Comparison of ENCODE assay signal across 8 cellular contexts in the genomic region with DNA sequence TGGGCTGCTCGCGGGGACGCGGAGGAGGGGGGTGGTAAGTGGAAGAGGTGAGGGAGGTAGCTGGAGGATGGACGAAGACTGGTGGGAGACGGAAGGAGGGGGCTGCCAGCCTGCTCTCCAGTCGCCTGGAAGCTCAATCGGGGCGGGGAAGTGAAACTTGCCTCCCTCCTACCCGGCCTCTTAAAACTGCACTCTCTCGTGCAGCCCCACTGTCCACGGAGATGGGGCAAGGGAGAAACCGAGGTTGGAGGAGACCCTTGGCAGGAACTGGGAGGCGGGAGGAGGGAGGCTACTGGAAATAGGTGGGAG. TPM values are rescaled to one million over a fixed set of nuclear protein-coding genes. Genes with fewer than 3 reads are reported as not detected.
DNase-seq lines count a peak whose midpoint lies in the region; ATAC-seq and TF ChIP-seq lines count a peak whose summit lies in the region.

No MANE protein-coding gene starts in this region.

- TF ChIP-seq POLR2A in adrenal gland (IDR thresholded peaks at IDR 0.05), result no peak

- H3K9me3 Mint-ChIP-seq in T-helper 2 cell treated with Interferon-gamma antibody and Interleukin-4, amounts not matched to agents 5 μg/mL and 100 μg/mL, for 36 hours, result no peaks in the 10 kb centered on the region

- peak overlapping the region; percentile 55 for H3K27ac Mint-ChIP-seq in T-helper 2 cell treated with Interferon-gamma antibody and Interleukin-4, amounts not matched to agents 5 μg/mL and 100 μg/mL, for 36 hours

- H3K27ac ChIP-seq in iPS-18a (ENCODE audit: low read length) (no peak overlapping the region), thoracic aorta (no peak overlapping the region), adrenal gland (peak overlapping the region in 1 of 5 donors; percentile 78)

- H3K36me3 Mint-ChIP-seq in T-helper 2 cell treated with Interferon-gamma antibody and Interleukin-4, amounts not matched to agents 5 μg/mL and 100 μg/mL, for 36 hours (ENCODE audit: low read depth), result no peaks in the 10 kb centered on the region

- TF ChIP-seq CTCF in WI38 (IDR thresholded peaks at IDR 0.05; ENCODE audit: low read depth, low read length) (no peak), thoracic aorta (IDR thresholded peaks at IDR 0.05) (no peak), adrenal gland (IDR thresholded peaks at IDR 0.05) (no peak)

- peaks cover 30% of the 10 kb centered on the region for H3K4me1 ChIP-seq in iPS-18a (ENCODE audit: control insufficient read depth, low read depth, low read length)
- H3K4me1 ChIP-seq in thoracic aorta (ENCODE audit: control insufficient read depth in 1 of 2, low read depth in 2 of 2), result peaks cover 17 to 46% of the 10 kb centered on the region in 2 donors
- H3K4me1 ChIP-seq in adrenal gland (replicated peaks in 1 of 2), result peaks cover 4 to 26% of the 10 kb centered on the region in 2 donors

- H3K9me3 ChIP-seq in iPS-18a (ENCODE audit: control insufficient read depth, low read depth, low read length), result no peaks in the 10 kb centered on the region
- H3K9me3 ChIP-seq in thoracic aorta, result no peaks in the 10 kb centered on the region
- no peaks in the 10 kb centered on the region for H3K9me3 ChIP-seq in adrenal gland (replicated peaks in 1 of 3)

- 1 to 2% (median 2%) methylated on average over 14 of the region's 14 CpGs for WGBS in adrenal gland, 4 donors

- H3K4me1 Mint-ChIP-seq in T-helper 2 cell treated with Interferon-gamma antibody and Interleukin-4, amounts not matched to agents 5 μg/mL and 100 μg/mL, for 36 hours (ENCODE audit: low read depth), result no peaks in the 10 kb centered on the region

- H3K36me3 ChIP-seq in iPS-18a (ENCODE audit: control insufficient read depth, low read depth, low read length), result no peaks in the 10 kb centered on the region
- H3K36me3 ChIP-seq in thoracic aorta, result no peaks in the 10 kb centered on the region
- no peaks in the 10 kb centered on the region for H3K36me3 ChIP-seq in adrenal gland (replicated peaks in 1 of 2)

- peak overlapping the region; percentile 22 for H3K9ac ChIP-seq in iPS-18a (ENCODE audit: low read length)

- ATAC-seq in thoracic aorta (ENCODE audit: insufficient number of reproducible peaks, low FRiP score, low read depth) (no peak), GM19452 (IDR thresholded peaks at IDR 0.05; ENCODE audit: unreplicated experiment) (no peak)

- DNase-seq in T-helper 2 cell treated with Interferon-gamma antibody and Interleukin-4, amounts not matched to agents 5 μg/mL and 100 μg/mL, for 36 hours (ENCODE audit: low spot score), result no peak
- DNase-seq in T-helper 2 cell, result no peak
- no peak for DNase-seq in thoracic aorta (ENCODE audit: low spot score)
- no peak for DNase-seq in adrenal gland
- no peak for DNase-seq in NCI-H524 treated with DMSO at 0.1 percent for 48 hours (lab: John Stamatoyannopoulos, UW)

- H3K27me3 ChIP-seq in iPS-18a (ENCODE audit: control insufficient read depth, insufficient read depth, low read length) (peaks cover 51% of the 10 kb centered on the region), thoracic aorta (replicated peaks; ENCODE audit: insufficient read depth) (no peaks in the 10 kb centered on the region), adrenal gland (peaks cover 46% of the 10 kb centered on the region)

- H3K27me3 Mint-ChIP-seq in T-helper 2 cell treated with Interferon-gamma antibody and Interleukin-4, amounts not matched to agents 5 μg/mL and 100 μg/mL, for 36 hours (ENCODE audit: low read depth), result peaks cover 70% of the 10 kb centered on the region

- peak overlapping the region; percentile 92 for H3K4me3 ChIP-seq in WI38 (ENCODE audit: low read depth, low read length)
- H3K4me3 ChIP-seq in iPS-18a (ENCODE audit: low read length), result peak overlapping the region; percentile 88
- peak overlapping the region; percentile 64 for H3K4me3 ChIP-seq in thoracic aorta
- peak overlapping the region in 2 of 4 donors; percentile 15 to 59 for H3K4me3 ChIP-seq in adrenal gland

- H3K4me3 Mint-ChIP-seq in T-helper 2 cell treated with Interferon-gamma antibody and Interleukin-4, amounts not matched to agents 5 μg/mL and 100 μg/mL, for 36 hours, result no peak overlapping the region

- intact Hi-C loops in adrenal gland (cut with DNase I), result loop anchor here in 1 of 2 donors (5.0 kb wide), 1 partner anchor 650 kb away; no protein-coding TSS in a partner anchor

RNA-seq across cellular contexts. Expression of gene SOX9, which starts 1.1 kb away (rescaled TPM):
- total RNA-seq in thoracic aorta (1 to 10 TPM; 1.2 to 3.6 TPM), adrenal gland (1 to 10 TPM; 2.1 to 8.9 (median 5.5) TPM)
- 1 to 10 TPM in 2 of 3 donors, under 1 TPM in 1; 0.95 to 3.5 (median 3.0) TPM for polyA plus RNA-seq in adrenal gland
